ENCODE assay signal across 24 cellular contexts in genomic region chr5:100794218-100794617, GRCh38.
"Had no signal": no experiment of that assay in that cellular context is flagged by ENCODE, and none has a peak within 500 bp of the region (broad histone marks: within the 10 kb centered on the region; RNA-seq: fewer than 3 reads in every experiment).

No MANE protein-coding gene starts in this region.

- H3K27me3 ChIP-seq: ascending aorta, brain microvascular endothelial cell, dorsolateral prefrontal cortex had no signal

- ATAC-seq: activated CD4-positive, alpha-beta T cell treated with anti-CD3 and anti-CD28 coated beads for 36 hours; activated CD8-positive, alpha-beta memory T cell treated with anti-CD3 and anti-CD28 coated beads, Interleukin-2, amount 10 ng/mL, durations not matched to agents 7 days and 5 days; activated CD8-positive, alpha-beta T cell treated with anti-CD3 and anti-CD28 coated beads, Interleukin-2, amount 10 ng/mL, durations not matched to agents 7 days and 5 days; activated naive CD4-positive, alpha-beta T cell treated with anti-CD3 and anti-CD28 coated beads, Interleukin-2, amount 50 U/mL, for 72 hours; esophagus mucosa had no signal

- H3K27ac ChIP-seq: ascending aorta, brain microvascular endothelial cell, coronary artery, dorsolateral prefrontal cortex had no signal

- H3K4me1 ChIP-seq: ascending aorta had no signal

- H3K36me3 ChIP-seq: ascending aorta, brain microvascular endothelial cell had no signal

- H3K9me3 ChIP-seq: ascending aorta had no signal

- DNase-seq: activated CD4-positive, alpha-beta memory T cell treated with anti-CD3 and anti-CD28 coated beads for 36 hours; activated CD4-positive, alpha-beta T cell treated with anti-CD3 and anti-CD28 coated beads for 36 hours; activated CD4-positive, alpha-beta T cell treated with anti-CD3 and anti-CD28 coated beads, Interleukin-2, amount 10 ng/mL, durations not matched to agents 24 days and 14 days; activated CD4-positive, CD25-positive, alpha-beta regulatory T cell; activated CD4-positive, CD25-positive, alpha-beta regulatory T cell treated with anti-CD3 and anti-CD28 coated beads, Interleukin-2, amount 50 U/mL, for 72 hours; activated CD8-positive, alpha-beta memory T cell treated with anti-CD3 and anti-CD28 coated beads, Interleukin-2, amount 10 ng/mL, durations not matched to agents 7 days and 5 days; activated CD8-positive, alpha-beta memory T cell treated with anti-CD3 and anti-CD28 coated beads, Interleukin-2, amount 50 U/mL, for 4 hours; activated CD8-positive, alpha-beta T cell treated with anti-CD3 and anti-CD28 coated beads, Interleukin-2, amount 10 ng/mL, durations not matched to agents 7 days and 5 days; activated effector memory CD4-positive, alpha-beta T cell treated with anti-CD3 and anti-CD28 coated beads, Interleukin-2, amount 50 U/mL, for 16 hours; activated naive CD4-positive, alpha-beta T cell treated with anti-CD3 and anti-CD28 coated beads, Interleukin-2, amount 10 ng/mL, durations not matched to agents 7 days and 5 days; activated naive CD8-positive, alpha-beta T cell treated with anti-CD3 and anti-CD28 coated beads, Interleukin-2, amount 10 ng/mL, durations not matched to agents 7 days and 5 days; activated T-cell treated with anti-CD3 and anti-CD28 coated beads, Interleukin-2, amount 50 U/mL, for 1 hour; activated T-cell treated with anti-CD3 and anti-CD28 coated beads, Interleukin-2, amount 50 U/mL, for 48 hours; brain microvascular endothelial cell; dorsolateral prefrontal cortex; effector memory CD4-positive, alpha-beta T cell; endodermal cell; foreskin fibroblast; head of caudate nucleus; T-helper 2 cell had no signal

- H3K4me3 ChIP-seq: ascending aorta, coronary artery, dorsolateral prefrontal cortex had no signal
